In genomic region chr2:134118279-134119116, GRCh38 we compare ENCODE assay signal across 1 cellular context.
TF ChIP-seq lines count a peak whose summit lies in the region.

No MANE protein-coding gene starts in this region.

TF ChIP-seq in K562, 482 proteins besides CTCF, POLR2A, EP300 and RAD21 (continued from another document and continues in another):
- 0 out of 2 replicates have a peak, but pooled peaks have one; percentile 32 for TF ChIP-seq ZNF592 (IDR thresholded peaks at IDR 0.05)
- no peak for TF ChIP-seq ZNF707 (CRISPR knock-in tag; conservative IDR thresholded peaks at IDR 0.05)
- no peak for TF ChIP-seq FOXP1 (CRISPR knock-in tag; IDR thresholded peaks at IDR 0.05)
- TF ChIP-seq TRIM24 (IDR thresholded peaks at IDR 0.05) = peak; percentile 93 to 95
- peak; percentile 96 for TF ChIP-seq CBFA2T2 (conservative IDR thresholded peaks at IDR 0.05)
- peak; percentile 43; the same call in 1 of the 2 replicates for TF ChIP-seq ZBTB9 (CRISPR knock-in tag; IDR thresholded peaks at IDR 0.05)
- TF ChIP-seq MLLT1 (IDR thresholded peaks at IDR 0.05) = peak in 1 of 2 experiments; percentile 98; a peak in 2 of 4 replicates
- TF ChIP-seq ATF3 (IDR thresholded peaks at IDR 0.05) = peak; percentile 87
- peak; percentile 81; the same call in 1 of the 2 replicates for TF ChIP-seq ATF3 (CRISPR knock-in tag; conservative IDR thresholded peaks at IDR 0.05)
- peak; percentile 39 to 83; a peak in 1 of 4 replicates for TF ChIP-seq MAZ (CRISPR knock-in tag; conservative IDR thresholded peaks at IDR 0.05 in 1 of 2, IDR thresholded peaks at IDR 0.05 in 1 of 2)
- peak; percentile 83 for TF ChIP-seq MTA1 (IDR thresholded peaks at IDR 0.05; ENCODE audit: borderline replicate concordance)
- TF ChIP-seq L3MBTL2 (IDR thresholded peaks at IDR 0.05) = peak; percentile 68
- TF ChIP-seq MAFG (tag; conservative IDR thresholded peaks at IDR 0.05) = peak; percentile 95
- TF ChIP-seq ZNF644 (tag; IDR thresholded peaks at IDR 0.05; ENCODE audit: low read depth) = peak; percentile 82
- TF ChIP-seq ZNF316 (IDR thresholded peaks at IDR 0.05) = peak; percentile 97
- peak; percentile 88 for TF ChIP-seq MEIS2 (IDR thresholded peaks at IDR 0.05; ENCODE audit: partially characterized antibody)
- peak; percentile 93 for TF ChIP-seq MAFF (IDR thresholded peaks at IDR 0.05; ENCODE audit: low read length)
- no peak for TF ChIP-seq ZNF347 (CRISPR knock-in tag; IDR thresholded peaks at IDR 0.05; ENCODE audit: low read depth)
- TF ChIP-seq TARDBP (IDR thresholded peaks at IDR 0.05) = peak; percentile 78; the same call in 1 of the 2 replicates
- TF ChIP-seq SMC3 (conservative IDR thresholded peaks at IDR 0.05; ENCODE audit: insufficient read depth, low read depth, low read length) = peak; percentile 81
- TF ChIP-seq CREB3 (tag; conservative IDR thresholded peaks at IDR 0.05; ENCODE audit: low read depth) = 0 out of 2 replicates have a peak, but pooled peaks have one; percentile 47
- TF ChIP-seq ZNF589 (CRISPR knock-in tag; IDR thresholded peaks at IDR 0.05; ENCODE audit: low read depth) = peak; percentile 95
- no peak for TF ChIP-seq ZBTB5 (IDR thresholded peaks at IDR 0.05)
- peak; percentile 65; the same call in 1 of the 2 replicates for TF ChIP-seq ELF2 (CRISPR knock-in tag; IDR thresholded peaks at IDR 0.05)
- peak; percentile 89 for TF ChIP-seq ZNF766 (CRISPR knock-in tag; conservative IDR thresholded peaks at IDR 0.05)
- peak; percentile 88 for TF ChIP-seq NEUROD1 (IDR thresholded peaks at IDR 0.05; ENCODE audit: borderline replicate concordance, low read depth, low read length, partially characterized antibody)
- TF ChIP-seq AFF1 (IDR thresholded peaks at IDR 0.05; ENCODE audit: low read depth in 1 of 2, partially characterized antibody in 2 of 2) = peak in 1 of 2 experiments; percentile 89
- peak; percentile 94 for TF ChIP-seq DACH1 (IDR thresholded peaks at IDR 0.05; ENCODE audit: partially characterized antibody)
- TF ChIP-seq ARID2 (IDR thresholded peaks at IDR 0.05) = peak; percentile 83
- peak; percentile 87 for TF ChIP-seq ZEB2 (IDR thresholded peaks at IDR 0.05)
- TF ChIP-seq FOXK2 (conservative IDR thresholded peaks at IDR 0.05 in 1 of 2, IDR thresholded peaks at IDR 0.05 in 1 of 2; ENCODE audit: low read depth in 2 of 2) = peak; percentile 36 to 65; a peak in 1 of 4 replicates
- peak; percentile 83 for TF ChIP-seq MEF2D (tag; conservative IDR thresholded peaks at IDR 0.05; ENCODE audit: low read depth)
- TF ChIP-seq CBFA2T3 (IDR thresholded peaks at IDR 0.05) = peak; percentile 98
- peak; percentile 91 for TF ChIP-seq JUND (IDR thresholded peaks at IDR 0.05; ENCODE audit: borderline replicate concordance, low read depth, low read length)
- TF ChIP-seq JUND (tag; IDR thresholded peaks at IDR 0.05; ENCODE audit: borderline replicate concordance, low read depth, low read length) = peak; percentile 87; the same call in 2 of the 3 replicates
- TF ChIP-seq TBL1XR1 (IDR thresholded peaks at IDR 0.05; ENCODE audit: low read length in 2 of 2) = peak; percentile 76 to 99; a peak in 3 of 4 replicates
- TF ChIP-seq ZNF239 (CRISPR knock-in tag; IDR thresholded peaks at IDR 0.05) = peak; percentile 44
- TF ChIP-seq MXI1 (IDR thresholded peaks at IDR 0.05; ENCODE audit: low read depth, low read length) = no peak
- TF ChIP-seq PATZ1 (CRISPR knock-in tag; IDR thresholded peaks at IDR 0.05; ENCODE audit: borderline replicate concordance) = peak; percentile 23; the same call in 1 of the 2 replicates
- TF ChIP-seq SMARCE1 (IDR thresholded peaks at IDR 0.05) = peak; percentile 96
- no peak for TF ChIP-seq HDGF (IDR thresholded peaks at IDR 0.05)
- no peak for TF ChIP-seq ZNF146 (CRISPR knock-in tag; IDR thresholded peaks at IDR 0.05; ENCODE audit: unreplicated experiment)
- peak; percentile 83; the same call in 1 of the 2 replicates for TF ChIP-seq ZBED1 (IDR thresholded peaks at IDR 0.05)
- TF ChIP-seq TRIM28 (IDR thresholded peaks at IDR 0.05) = peak; percentile 71
- TF ChIP-seq ATF1 (CRISPR knock-in tag; IDR thresholded peaks at IDR 0.05) = no peak
- TF ChIP-seq ATF1 (tag; IDR thresholded peaks at IDR 0.05) = peak; percentile 71
- TF ChIP-seq EWSR1 (IDR thresholded peaks at IDR 0.05; ENCODE audit: borderline replicate concordance, low read depth, partially characterized antibody) = no peak
- no peak for TF ChIP-seq ATF4 (CRISPR knock-in tag; IDR thresholded peaks at IDR 0.05)
- no peak for TF ChIP-seq CAMTA2 (CRISPR knock-in tag; conservative IDR thresholded peaks at IDR 0.05)
- TF ChIP-seq MECOM (CRISPR knock-in tag; IDR thresholded peaks at IDR 0.05) = 0 out of 2 replicates have a peak, but pooled peaks have one; percentile 29
- peak; percentile 73; the same call in 1 of the 2 replicates for TF ChIP-seq GATAD2B (IDR thresholded peaks at IDR 0.05; ENCODE audit: borderline replicate concordance)
